In the genomic region with DNA sequence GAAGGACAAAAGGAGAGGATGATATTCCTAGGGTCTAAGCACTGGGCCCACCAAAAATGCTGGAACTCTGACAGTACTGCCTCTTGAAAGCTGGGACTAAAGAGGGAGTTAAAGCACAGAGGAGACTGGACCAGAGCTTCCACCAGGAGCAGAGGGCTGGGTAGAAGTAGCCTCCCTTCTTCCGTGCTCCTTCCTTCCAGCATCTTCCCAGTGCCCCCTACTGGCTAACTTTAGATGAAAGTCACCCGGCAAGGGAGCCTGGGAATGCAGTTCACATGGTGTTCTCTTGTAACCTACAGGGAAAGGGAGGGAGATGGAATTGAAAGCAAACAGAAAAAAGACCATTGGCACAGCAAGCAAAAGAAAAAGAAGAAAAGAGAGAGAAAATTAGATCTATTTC, we compare ENCODE assay signal across 7 cellular contexts.
DNase-seq lines count a peak whose midpoint lies in the region; ATAC-seq lines count a peak whose summit lies in the region.

No MANE protein-coding gene starts in this region.

- H3K4me1 ChIP-seq in adipocyte (ENCODE audit: control insufficient read depth, insufficient read depth, low read length) (peaks cover 37% of the 10 kb centered on the region), aorta (ENCODE audit: control insufficient read depth in 1 of 2, insufficient read depth in 2 of 2, low read length in 2 of 2) (peaks cover 0 to 5% of the 10 kb centered on the region in 2 donors)

- 36 to 50% methylated on average over 2 of the region's 2 CpGs for WGBS in aorta, 2 donors

- peak; percentile 59 for ATAC-seq in GM19467 (IDR thresholded peaks at IDR 0.05; ENCODE audit: unreplicated experiment)
- peak; percentile 77 for ATAC-seq in aorta (ENCODE audit: low FRiP score)
- no peak for ATAC-seq in HG03175 (IDR thresholded peaks at IDR 0.05; ENCODE audit: unreplicated experiment)

- no peak overlapping the region for H3K9ac ChIP-seq in adipocyte (ENCODE audit: low read length)

- H3K27me3 ChIP-seq in adipocyte (replicated peaks; ENCODE audit: control insufficient read depth, insufficient read depth, low read length) (no peaks in the 10 kb centered on the region), aorta (ENCODE audit: control insufficient read depth in 1 of 2, insufficient read depth in 2 of 2, low read length in 1 of 2) (no peaks in the 10 kb centered on the region)

- DNase-seq in ELF-1 (ENCODE audit: low read depth, low spot score): peak; percentile 87
- peak; percentile 89 for DNase-seq in LHCN-M2 (ENCODE audit: low read depth)
- peak; percentile 80 for DNase-seq in adipocyte (ENCODE audit: low read depth)
- peak; percentile 71 for DNase-seq in iPS DF 4.7 (ENCODE audit: extremely low read depth, low spot score)
- DNase-seq in aorta: peak in 1 of 2 donors; percentile 51

- H3K36me3 ChIP-seq in adipocyte (ENCODE audit: control insufficient read depth, insufficient read depth, low read length, severe bottlenecking) (no peaks in the 10 kb centered on the region), aorta (ENCODE audit: control insufficient read depth in 1 of 2, insufficient read depth in 2 of 2, low read length in 1 of 2) (no peaks in the 10 kb centered on the region)

- intact Hi-C loops in aorta (cut with DNase I): loop anchor here in 1 of 2 donors (10.0 kb wide), 1 partner anchor 507 kb away; no protein-coding TSS in a partner anchor

- no peak overlapping the region for H3K27ac ChIP-seq in aorta (ENCODE audit: low read depth in 1 of 2, low read length in 2 of 2)

- no peak overlapping the region for H3K4me3 ChIP-seq in adipocyte (ENCODE audit: low read length)
- no peak overlapping the region for H3K4me3 ChIP-seq in aorta (ENCODE audit: low read length in 2 of 2)

- H3K9me3 ChIP-seq in adipocyte (ENCODE audit: control insufficient read depth, low read length): no peaks in the 10 kb centered on the region
- H3K9me3 ChIP-seq in aorta (ENCODE audit: control insufficient read depth, low read length): no peaks in the 10 kb centered on the region
